In the genomic region with DNA sequence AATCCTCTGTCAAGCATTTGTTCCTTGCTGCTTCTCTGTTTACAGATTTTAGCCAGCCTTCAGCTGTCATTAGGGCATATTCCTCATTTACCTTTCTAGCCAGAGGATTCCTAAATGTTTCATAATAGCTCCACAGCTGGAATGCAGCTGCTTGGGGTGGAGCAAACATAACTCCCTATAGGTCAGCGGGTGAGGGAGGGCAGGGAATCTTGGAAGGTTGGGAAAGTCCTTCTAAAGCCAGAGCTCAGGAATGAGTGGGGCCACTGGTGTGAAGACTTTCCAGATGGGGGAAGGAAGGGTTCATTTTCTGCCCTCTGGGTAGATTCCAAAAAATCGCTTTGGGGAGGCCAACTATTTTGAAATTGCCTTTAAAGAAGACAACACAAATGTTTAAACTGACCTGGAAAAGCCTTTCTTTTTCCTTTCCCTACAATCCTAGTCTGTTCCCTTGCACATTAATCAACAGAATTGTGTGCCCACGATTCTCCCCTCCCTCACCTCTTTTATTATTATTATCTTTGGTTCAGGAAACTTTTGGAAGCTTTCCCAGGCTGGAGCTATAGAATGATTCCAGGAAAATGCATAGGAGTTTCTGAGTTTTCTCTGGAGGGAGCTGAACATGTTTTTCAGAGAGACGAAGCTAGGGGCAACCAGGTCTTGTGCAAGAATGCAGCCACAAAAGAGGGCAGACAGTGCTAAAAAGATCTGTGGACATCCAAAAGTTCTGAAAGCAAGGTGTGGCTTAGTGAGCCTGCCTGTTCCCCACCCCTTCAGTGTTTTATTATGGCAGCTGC, we compare ENCODE assay signal across 8 cellular contexts. TPM values are rescaled to one million over a fixed set of nuclear protein-coding genes. Genes with fewer than 3 reads are reported as not detected.
DNase-seq lines count a peak whose midpoint lies in the region; ATAC-seq and TF ChIP-seq lines count a peak whose summit lies in the region.
"Had no signal": no experiment of that assay in that cellular context is flagged by ENCODE, and none has a peak within 500 bp of the region (broad histone marks: within the 10 kb centered on the region; RNA-seq: fewer than 3 reads in every experiment).

No MANE protein-coding gene starts in this region.

- H2AK5ac ChIP-seq in mesendoderm (ENCODE audit: low read length), result no peak overlapping the region

- H3K36me3 ChIP-seq in duodenal mucosa (ENCODE audit: control insufficient read depth in 1 of 2, insufficient read depth in 2 of 2, low read length in 2 of 2) (no peaks in the 10 kb centered on the region), mesendoderm (ENCODE audit: control insufficient read depth, insufficient read depth, low read length) (no peaks in the 10 kb centered on the region), transverse colon (no peaks in the 10 kb centered on the region)

- no peak overlapping the region for H3K23ac ChIP-seq in mesendoderm (ENCODE audit: low read length)

- H4K8ac ChIP-seq in mesendoderm (ENCODE audit: low read depth, low read length), result no peak overlapping the region

- H3K18ac ChIP-seq in mesendoderm (ENCODE audit: low read length), result no peak overlapping the region

- WGBS in mesendoderm (ENCODE audit: extremely low coverage, insufficient coverage, low lambda C conversion rate), result no CpG with 5 or more reads among the region's 4 CpGs
- WGBS in transverse colon (ENCODE audit: low coverage in 1 of 2), 2 donors, result 18 to 19% methylated on average over 2 to 4 of the region's 4 CpGs

- no peak for TF ChIP-seq POLR2A in NB4 (IDR thresholded peaks at IDR 0.05; ENCODE audit: extremely low read depth, insufficient read length)
- TF ChIP-seq POLR2A in transverse colon (IDR thresholded peaks at IDR 0.05), result no peak

- no peak for ATAC-seq in GM18909 (IDR thresholded peaks at IDR 0.05; ENCODE audit: poor library complexity, unreplicated experiment)

- no peak overlapping the region for H2BK15ac ChIP-seq in mesendoderm (replicated peaks; ENCODE audit: low read depth)

- TF ChIP-seq CTCF in NB4 (IDR thresholded peaks at IDR 0.05; ENCODE audit: low read depth, low read length) (no peak), transverse colon (IDR thresholded peaks at IDR 0.05) (no peak)

- no peak overlapping the region for H3K56ac ChIP-seq in mesendoderm (ENCODE audit: low read length)

- H2BK5ac ChIP-seq in mesendoderm (ENCODE audit: low read length), result no peak overlapping the region

- H2BK120ac ChIP-seq in mesendoderm (ENCODE audit: low read depth, low read length), result no peak overlapping the region

- no peak overlapping the region for H4K5ac ChIP-seq in mesendoderm (ENCODE audit: low read length)

- peak overlapping the region; percentile 22 for H3K27ac ChIP-seq in duodenal mucosa (ENCODE audit: low read depth, low read length)
- H3K27ac ChIP-seq in mesendoderm (ENCODE audit: low read depth, low read length), result no peak overlapping the region
- H3K27ac ChIP-seq in transverse colon, result peak overlapping the region; percentile 99 to 100 (median 100)

- in situ Hi-C loops in transverse colon (cut with MboI; ENCODE audit: low pct_ligation_motif_present in 1 of 4, low pct_unique_long_range_greater_than_20kb in 1 of 4, low sequenced_read_pairs in 3 of 4), result loop anchor here in 2 of 4 donors (10.0 kb wide), 1 partner anchor 130 kb away; no protein-coding TSS in a partner anchor

- H3K4me1 ChIP-seq in duodenal mucosa (ENCODE audit: control insufficient read depth in 1 of 2, insufficient read depth in 2 of 2, low read length in 2 of 2) (peaks cover 56 to 64% of the 10 kb centered on the region in 2 donors), mesendoderm (ENCODE audit: control insufficient read depth, low read depth, low read length) (peaks cover 18% of the 10 kb centered on the region), transverse colon (peaks cover 57 to 71% (median 65%) of the 10 kb centered on the region in 4 donors)

- H3K27me3 ChIP-seq in duodenal mucosa (ENCODE audit: control insufficient read depth in 1 of 2, insufficient read depth in 2 of 2, low read length in 2 of 2) (no peaks in the 10 kb centered on the region), mesendoderm (ENCODE audit: insufficient read depth, low read length, poor library complexity) (no peaks in the 10 kb centered on the region), transverse colon (no peaks in the 10 kb centered on the region)

- intact Hi-C loops in transverse colon (cut with DNase I; ENCODE audit: low total_unique reads), result loop anchor here (5.0 kb wide), 2 partner anchors 88 to 128 kb away; no protein-coding TSS in a partner anchor

- no peak overlapping the region for H3K4me2 ChIP-seq in mesendoderm (ENCODE audit: low read length)

- DNase-seq in NB4 (ENCODE audit: low read depth) (peak; percentile 55), mesendoderm (peak; percentile 59), transverse colon (peak; percentile 62), NCI-H2171 (lab: John Stamatoyannopoulos, UW) (no peak), SW480 (ENCODE audit: low spot score) (no peak)
- DNase-seq: NCI-H774 had no signal

- no peaks in the 10 kb centered on the region for H3K79me1 ChIP-seq in mesendoderm (ENCODE audit: low read length)

- H3K4ac ChIP-seq in mesendoderm (ENCODE audit: low read depth, low read length), result no peak overlapping the region

- H3K79me2 ChIP-seq in mesendoderm (ENCODE audit: control insufficient read depth, insufficient read depth, low read length), result no peaks in the 10 kb centered on the region

- H3K9me3 ChIP-seq in duodenal mucosa (ENCODE audit: control insufficient read depth in 1 of 2, low read length in 2 of 2), result no peaks in the 10 kb centered on the region
- no peaks in the 10 kb centered on the region for H3K9me3 ChIP-seq in transverse colon

- no peak overlapping the region for H3K9ac ChIP-seq in duodenal mucosa (ENCODE audit: low read depth in 1 of 2, low read length in 2 of 2)
- no peak overlapping the region for H3K9ac ChIP-seq in mesendoderm (ENCODE audit: low read length)

- H3K4me3 ChIP-seq in NB4 (ENCODE audit: low read depth, low read length) (no peak overlapping the region), duodenal mucosa (ENCODE audit: low read depth in 1 of 2, low read length in 2 of 2) (no peak overlapping the region), mesendoderm (ENCODE audit: low read length) (no peak overlapping the region), transverse colon (no peak overlapping the region)

- no peak for TF ChIP-seq EP300 in transverse colon (IDR thresholded peaks at IDR 0.05; ENCODE audit: low read depth)

RNA-seq across cellular contexts. Expression of a gene that starts 16.5 kb away (rescaled TPM):
- polyA plus RNA-seq in mesendoderm (2013, experiment 1 of 2), result 15.8 TPM
- 15.9 TPM for polyA plus RNA-seq in mesendoderm (2013, experiment 2 of 2)
- total RNA-seq in transverse colon, result 10 to 100 TPM; 21.0 to 53.5 (median 32.5) TPM

RNA-seq across cellular contexts. Expression of a gene that starts 53.1 kb away (rescaled TPM):
- 12.6 TPM for polyA plus RNA-seq in mesendoderm (2013, experiment 1 of 2)
- polyA plus RNA-seq in mesendoderm (2013, experiment 2 of 2), result 13.2 TPM
- 10 to 100 TPM; 30.8 to 97.1 (median 67.8) TPM for total RNA-seq in transverse colon

Comparison
In these comparisons a context has a peak if more than half of its experiments do, and no peak if none do; other contexts are left out.
1. DNase-seq: peak in NB4 (single experiment), mesendoderm (single experiment) and transverse colon (single experiment); none in NCI-H2171 (single experiment) and SW480 (single experiment).